1 cellular context compared by ENCODE assay signal in the genomic region with DNA sequence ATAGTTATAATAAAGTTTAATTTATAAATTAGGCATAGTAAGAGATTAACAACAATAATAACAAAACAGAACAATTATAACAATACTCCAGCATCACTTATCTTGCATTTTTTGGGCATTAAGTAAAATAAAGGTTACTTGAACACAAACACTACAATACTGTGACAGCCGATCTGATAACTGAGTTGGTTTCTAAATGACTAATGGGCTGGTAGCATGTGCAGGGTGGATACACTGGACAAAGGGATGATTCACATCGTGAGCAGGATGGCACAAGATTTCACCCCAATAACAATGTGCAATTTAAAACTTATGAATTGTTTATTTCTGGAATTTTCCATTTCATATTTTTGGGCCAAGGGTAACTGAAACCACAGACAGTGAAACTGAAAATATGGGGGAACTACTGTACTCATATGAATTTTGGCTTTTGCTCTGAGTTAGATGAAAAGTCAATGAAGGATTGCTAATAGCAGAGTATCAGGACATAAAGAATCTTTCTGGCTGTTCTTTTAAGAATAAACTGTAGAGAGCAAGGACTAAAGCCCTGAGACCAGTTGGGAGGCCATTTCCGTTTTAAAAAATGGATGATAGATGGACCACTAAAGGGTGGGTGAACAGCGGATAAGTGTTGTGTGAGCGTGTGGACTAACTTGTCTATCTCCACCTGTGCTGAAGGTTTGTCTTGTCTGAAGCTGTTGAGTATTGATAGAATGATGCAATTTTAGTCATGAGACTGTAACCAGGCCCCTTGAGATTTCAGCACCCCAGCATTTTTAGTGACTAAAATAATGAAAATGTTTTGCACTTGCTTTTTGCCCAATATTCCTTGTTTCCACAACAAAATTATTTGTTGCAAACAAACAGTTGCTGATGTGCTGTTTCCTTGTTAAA.
TF ChIP-seq lines count a peak whose summit lies in the region.

No MANE protein-coding gene starts in this region.

TF ChIP-seq in GM12878, 131 proteins besides CTCF, POLR2A, EP300 and RAD21:
- TF ChIP-seq ZZZ3 (IDR thresholded peaks at IDR 0.05; ENCODE audit: control insufficient read depth, insufficient read length, low read depth) (no peak), WRNIP1 (IDR thresholded peaks at IDR 0.05; ENCODE audit: borderline replicate concordance, low read depth, low read length) (no peak), HDAC2 (IDR thresholded peaks at IDR 0.05) (no peak), ETV6 (conservative IDR thresholded peaks at IDR 0.05 in 1 of 2, IDR thresholded peaks at IDR 0.05 in 1 of 2; ENCODE audit: borderline replicate concordance in 1 of 2, low read depth in 1 of 2) (no peak), TCF12 (IDR thresholded peaks at IDR 0.05; ENCODE audit: low read depth, low read length) (no peak), NFYA (IDR thresholded peaks at IDR 0.05; ENCODE audit: borderline replicate concordance, low read depth, low read length) (no peak), CHD1 (IDR thresholded peaks at IDR 0.05; ENCODE audit: low read depth, low read length) (no peak), SUPT20H (IDR thresholded peaks at IDR 0.05; ENCODE audit: borderline replicate concordance, control insufficient read depth, low read depth, low read length) (no peak), BACH1 (IDR thresholded peaks at IDR 0.05; ENCODE audit: borderline replicate concordance) (no peak), BHLHE40 (IDR thresholded peaks at IDR 0.05; ENCODE audit: borderline replicate concordance in 1 of 2, low read depth in 2 of 2, low read length in 1 of 2) (peak; percentile 18 to 49; a peak in 1 of 4 replicates), CBX3 (IDR thresholded peaks at IDR 0.05; ENCODE audit: borderline replicate concordance, low read depth) (no peak), IKZF2 (IDR thresholded peaks at IDR 0.05) (peak; percentile 18 to 26; a peak in 1 of 4 replicates), NFIC (IDR thresholded peaks at IDR 0.05; ENCODE audit: low read depth, low read length) (0 out of 2 replicates have a peak, but pooled peaks have one; percentile 24), IRF4 (IDR thresholded peaks at IDR 0.05; ENCODE audit: low read depth, low read length) (peak; percentile 58; the same call in 1 of the 2 replicates), KDM1A (IDR thresholded peaks at IDR 0.05; ENCODE audit: borderline replicate concordance) (no peak), DPF2 (IDR thresholded peaks at IDR 0.05) (0 out of 2 replicates have a peak, but pooled peaks have one; percentile 27), CEBPB (IDR thresholded peaks at IDR 0.05; ENCODE audit: borderline replicate concordance in 1 of 2, low read depth in 2 of 2, low read length in 2 of 2) (no peak), IKZF1 (conservative IDR thresholded peaks at IDR 0.05) (0 out of 2 replicates have a peak, but pooled peaks have one; percentile 19), CBX5 (IDR thresholded peaks at IDR 0.05; ENCODE audit: low read depth) (no peak), NRF1 (conservative IDR thresholded peaks at IDR 0.05; ENCODE audit: low read depth, low read length) (no peak), JUNB (IDR thresholded peaks at IDR 0.05) (peak; percentile 73), ZNF274 (IDR thresholded peaks at IDR 0.05; ENCODE audit: insufficient read depth, insufficient read length) (no peak), SIN3A (IDR thresholded peaks at IDR 0.05; ENCODE audit: low read depth, low read length) (no peak), ASH2L (IDR thresholded peaks at IDR 0.05; ENCODE audit: borderline replicate concordance, low read depth) (no peak)
- TF ChIP-seq, protein P1, sequence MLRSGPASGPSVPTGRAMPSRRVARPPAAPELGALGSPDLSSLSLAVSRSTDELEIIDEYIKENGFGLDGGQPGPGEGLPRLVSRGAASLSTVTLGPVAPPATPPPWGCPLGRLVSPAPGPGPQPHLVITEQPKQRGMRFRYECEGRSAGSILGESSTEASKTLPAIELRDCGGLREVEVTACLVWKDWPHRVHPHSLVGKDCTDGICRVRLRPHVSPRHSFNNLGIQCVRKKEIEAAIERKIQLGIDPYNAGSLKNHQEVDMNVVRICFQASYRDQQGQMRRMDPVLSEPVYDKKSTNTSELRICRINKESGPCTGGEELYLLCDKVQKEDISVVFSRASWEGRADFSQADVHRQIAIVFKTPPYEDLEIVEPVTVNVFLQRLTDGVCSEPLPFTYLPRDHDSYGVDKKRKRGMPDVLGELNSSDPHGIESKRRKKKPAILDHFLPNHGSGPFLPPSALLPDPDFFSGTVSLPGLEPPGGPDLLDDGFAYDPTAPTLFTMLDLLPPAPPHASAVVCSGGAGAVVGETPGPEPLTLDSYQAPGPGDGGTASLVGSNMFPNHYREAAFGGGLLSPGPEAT (IDR thresholded peaks at IDR 0.05; ENCODE audit: low read depth): no peak
- TF ChIP-seq, protein P2, sequence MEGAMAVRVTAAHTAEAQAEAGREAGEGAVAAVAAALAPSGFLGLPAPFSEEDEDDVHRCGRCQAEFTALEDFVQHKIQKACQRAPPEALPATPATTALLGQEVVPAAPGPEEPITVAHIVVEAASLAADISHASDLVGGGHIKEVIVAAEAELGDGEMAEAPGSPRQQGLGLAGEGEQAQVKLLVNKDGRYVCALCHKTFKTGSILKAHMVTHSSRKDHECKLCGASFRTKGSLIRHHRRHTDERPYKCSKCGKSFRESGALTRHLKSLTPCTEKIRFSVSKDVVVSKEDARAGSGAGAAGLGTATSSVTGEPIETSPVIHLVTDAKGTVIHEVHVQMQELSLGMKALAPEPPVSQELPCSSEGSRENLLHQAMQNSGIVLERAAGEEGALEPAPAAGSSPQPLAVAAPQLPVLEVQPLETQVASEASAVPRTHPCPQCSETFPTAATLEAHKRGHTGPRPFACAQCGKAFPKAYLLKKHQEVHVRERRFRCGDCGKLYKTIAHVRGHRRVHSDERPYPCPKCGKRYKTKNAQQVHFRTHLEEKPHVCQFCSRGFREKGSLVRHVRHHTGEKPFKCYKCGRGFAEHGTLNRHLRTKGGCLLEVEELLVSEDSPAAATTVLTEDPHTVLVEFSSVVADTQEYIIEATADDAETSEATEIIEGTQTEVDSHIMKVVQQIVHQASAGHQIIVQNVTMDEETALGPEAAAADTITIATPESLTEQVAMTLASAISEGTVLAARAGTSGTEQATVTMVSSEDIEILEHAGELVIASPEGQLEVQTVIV (IDR thresholded peaks at IDR 0.05; ENCODE audit: borderline replicate concordance, partially characterized antibody): no peak
- TF ChIP-seq, protein P3, sequence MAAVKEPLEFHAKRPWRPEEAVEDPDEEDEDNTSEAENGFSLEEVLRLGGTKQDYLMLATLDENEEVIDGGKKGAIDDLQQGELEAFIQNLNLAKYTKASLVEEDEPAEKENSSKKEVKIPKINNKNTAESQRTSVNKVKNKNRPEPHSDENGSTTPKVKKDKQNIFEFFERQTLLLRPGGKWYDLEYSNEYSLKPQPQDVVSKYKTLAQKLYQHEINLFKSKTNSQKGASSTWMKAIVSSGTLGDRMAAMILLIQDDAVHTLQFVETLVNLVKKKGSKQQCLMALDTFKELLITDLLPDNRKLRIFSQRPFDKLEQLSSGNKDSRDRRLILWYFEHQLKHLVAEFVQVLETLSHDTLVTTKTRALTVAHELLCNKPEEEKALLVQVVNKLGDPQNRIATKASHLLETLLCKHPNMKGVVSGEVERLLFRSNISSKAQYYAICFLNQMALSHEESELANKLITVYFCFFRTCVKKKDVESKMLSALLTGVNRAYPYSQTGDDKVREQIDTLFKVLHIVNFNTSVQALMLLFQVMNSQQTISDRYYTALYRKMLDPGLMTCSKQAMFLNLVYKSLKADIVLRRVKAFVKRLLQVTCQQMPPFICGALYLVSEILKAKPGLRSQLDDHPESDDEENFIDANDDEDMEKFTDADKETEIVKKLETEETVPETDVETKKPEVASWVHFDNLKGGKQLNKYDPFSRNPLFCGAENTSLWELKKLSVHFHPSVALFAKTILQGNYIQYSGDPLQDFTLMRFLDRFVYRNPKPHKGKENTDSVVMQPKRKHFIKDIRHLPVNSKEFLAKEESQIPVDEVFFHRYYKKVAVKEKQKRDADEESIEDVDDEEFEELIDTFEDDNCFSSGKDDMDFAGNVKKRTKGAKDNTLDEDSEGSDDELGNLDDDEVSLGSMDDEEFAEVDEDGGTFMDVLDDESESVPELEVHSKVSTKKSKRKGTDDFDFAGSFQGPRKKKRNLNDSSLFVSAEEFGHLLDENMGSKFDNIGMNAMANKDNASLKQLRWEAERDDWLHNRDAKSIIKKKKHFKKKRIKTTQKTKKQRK (IDR thresholded peaks at IDR 0.05; ENCODE audit: low read depth, low read length): no peak
- TF ChIP-seq, protein P4, sequence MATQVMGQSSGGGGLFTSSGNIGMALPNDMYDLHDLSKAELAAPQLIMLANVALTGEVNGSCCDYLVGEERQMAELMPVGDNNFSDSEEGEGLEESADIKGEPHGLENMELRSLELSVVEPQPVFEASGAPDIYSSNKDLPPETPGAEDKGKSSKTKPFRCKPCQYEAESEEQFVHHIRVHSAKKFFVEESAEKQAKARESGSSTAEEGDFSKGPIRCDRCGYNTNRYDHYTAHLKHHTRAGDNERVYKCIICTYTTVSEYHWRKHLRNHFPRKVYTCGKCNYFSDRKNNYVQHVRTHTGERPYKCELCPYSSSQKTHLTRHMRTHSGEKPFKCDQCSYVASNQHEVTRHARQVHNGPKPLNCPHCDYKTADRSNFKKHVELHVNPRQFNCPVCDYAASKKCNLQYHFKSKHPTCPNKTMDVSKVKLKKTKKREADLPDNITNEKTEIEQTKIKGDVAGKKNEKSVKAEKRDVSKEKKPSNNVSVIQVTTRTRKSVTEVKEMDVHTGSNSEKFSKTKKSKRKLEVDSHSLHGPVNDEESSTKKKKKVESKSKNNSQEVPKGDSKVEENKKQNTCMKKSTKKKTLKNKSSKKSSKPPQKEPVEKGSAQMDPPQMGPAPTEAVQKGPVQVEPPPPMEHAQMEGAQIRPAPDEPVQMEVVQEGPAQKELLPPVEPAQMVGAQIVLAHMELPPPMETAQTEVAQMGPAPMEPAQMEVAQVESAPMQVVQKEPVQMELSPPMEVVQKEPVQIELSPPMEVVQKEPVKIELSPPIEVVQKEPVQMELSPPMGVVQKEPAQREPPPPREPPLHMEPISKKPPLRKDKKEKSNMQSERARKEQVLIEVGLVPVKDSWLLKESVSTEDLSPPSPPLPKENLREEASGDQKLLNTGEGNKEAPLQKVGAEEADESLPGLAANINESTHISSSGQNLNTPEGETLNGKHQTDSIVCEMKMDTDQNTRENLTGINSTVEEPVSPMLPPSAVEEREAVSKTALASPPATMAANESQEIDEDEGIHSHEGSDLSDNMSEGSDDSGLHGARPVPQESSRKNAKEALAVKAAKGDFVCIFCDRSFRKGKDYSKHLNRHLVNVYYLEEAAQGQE (IDR thresholded peaks at IDR 0.05; ENCODE audit: low read depth, low read length): no peak
